In genomic region chrX:9846631-9847030, GRCh38 we compare ENCODE assay signal across 1 cellular context.
TF ChIP-seq lines count a peak whose summit lies in the region.

No MANE protein-coding gene starts in this region.

TF ChIP-seq in GM23338, 12 proteins besides CTCF, POLR2A, EP300 and RAD21 (continued from another document):
- TF ChIP-seq, protein P1, sequence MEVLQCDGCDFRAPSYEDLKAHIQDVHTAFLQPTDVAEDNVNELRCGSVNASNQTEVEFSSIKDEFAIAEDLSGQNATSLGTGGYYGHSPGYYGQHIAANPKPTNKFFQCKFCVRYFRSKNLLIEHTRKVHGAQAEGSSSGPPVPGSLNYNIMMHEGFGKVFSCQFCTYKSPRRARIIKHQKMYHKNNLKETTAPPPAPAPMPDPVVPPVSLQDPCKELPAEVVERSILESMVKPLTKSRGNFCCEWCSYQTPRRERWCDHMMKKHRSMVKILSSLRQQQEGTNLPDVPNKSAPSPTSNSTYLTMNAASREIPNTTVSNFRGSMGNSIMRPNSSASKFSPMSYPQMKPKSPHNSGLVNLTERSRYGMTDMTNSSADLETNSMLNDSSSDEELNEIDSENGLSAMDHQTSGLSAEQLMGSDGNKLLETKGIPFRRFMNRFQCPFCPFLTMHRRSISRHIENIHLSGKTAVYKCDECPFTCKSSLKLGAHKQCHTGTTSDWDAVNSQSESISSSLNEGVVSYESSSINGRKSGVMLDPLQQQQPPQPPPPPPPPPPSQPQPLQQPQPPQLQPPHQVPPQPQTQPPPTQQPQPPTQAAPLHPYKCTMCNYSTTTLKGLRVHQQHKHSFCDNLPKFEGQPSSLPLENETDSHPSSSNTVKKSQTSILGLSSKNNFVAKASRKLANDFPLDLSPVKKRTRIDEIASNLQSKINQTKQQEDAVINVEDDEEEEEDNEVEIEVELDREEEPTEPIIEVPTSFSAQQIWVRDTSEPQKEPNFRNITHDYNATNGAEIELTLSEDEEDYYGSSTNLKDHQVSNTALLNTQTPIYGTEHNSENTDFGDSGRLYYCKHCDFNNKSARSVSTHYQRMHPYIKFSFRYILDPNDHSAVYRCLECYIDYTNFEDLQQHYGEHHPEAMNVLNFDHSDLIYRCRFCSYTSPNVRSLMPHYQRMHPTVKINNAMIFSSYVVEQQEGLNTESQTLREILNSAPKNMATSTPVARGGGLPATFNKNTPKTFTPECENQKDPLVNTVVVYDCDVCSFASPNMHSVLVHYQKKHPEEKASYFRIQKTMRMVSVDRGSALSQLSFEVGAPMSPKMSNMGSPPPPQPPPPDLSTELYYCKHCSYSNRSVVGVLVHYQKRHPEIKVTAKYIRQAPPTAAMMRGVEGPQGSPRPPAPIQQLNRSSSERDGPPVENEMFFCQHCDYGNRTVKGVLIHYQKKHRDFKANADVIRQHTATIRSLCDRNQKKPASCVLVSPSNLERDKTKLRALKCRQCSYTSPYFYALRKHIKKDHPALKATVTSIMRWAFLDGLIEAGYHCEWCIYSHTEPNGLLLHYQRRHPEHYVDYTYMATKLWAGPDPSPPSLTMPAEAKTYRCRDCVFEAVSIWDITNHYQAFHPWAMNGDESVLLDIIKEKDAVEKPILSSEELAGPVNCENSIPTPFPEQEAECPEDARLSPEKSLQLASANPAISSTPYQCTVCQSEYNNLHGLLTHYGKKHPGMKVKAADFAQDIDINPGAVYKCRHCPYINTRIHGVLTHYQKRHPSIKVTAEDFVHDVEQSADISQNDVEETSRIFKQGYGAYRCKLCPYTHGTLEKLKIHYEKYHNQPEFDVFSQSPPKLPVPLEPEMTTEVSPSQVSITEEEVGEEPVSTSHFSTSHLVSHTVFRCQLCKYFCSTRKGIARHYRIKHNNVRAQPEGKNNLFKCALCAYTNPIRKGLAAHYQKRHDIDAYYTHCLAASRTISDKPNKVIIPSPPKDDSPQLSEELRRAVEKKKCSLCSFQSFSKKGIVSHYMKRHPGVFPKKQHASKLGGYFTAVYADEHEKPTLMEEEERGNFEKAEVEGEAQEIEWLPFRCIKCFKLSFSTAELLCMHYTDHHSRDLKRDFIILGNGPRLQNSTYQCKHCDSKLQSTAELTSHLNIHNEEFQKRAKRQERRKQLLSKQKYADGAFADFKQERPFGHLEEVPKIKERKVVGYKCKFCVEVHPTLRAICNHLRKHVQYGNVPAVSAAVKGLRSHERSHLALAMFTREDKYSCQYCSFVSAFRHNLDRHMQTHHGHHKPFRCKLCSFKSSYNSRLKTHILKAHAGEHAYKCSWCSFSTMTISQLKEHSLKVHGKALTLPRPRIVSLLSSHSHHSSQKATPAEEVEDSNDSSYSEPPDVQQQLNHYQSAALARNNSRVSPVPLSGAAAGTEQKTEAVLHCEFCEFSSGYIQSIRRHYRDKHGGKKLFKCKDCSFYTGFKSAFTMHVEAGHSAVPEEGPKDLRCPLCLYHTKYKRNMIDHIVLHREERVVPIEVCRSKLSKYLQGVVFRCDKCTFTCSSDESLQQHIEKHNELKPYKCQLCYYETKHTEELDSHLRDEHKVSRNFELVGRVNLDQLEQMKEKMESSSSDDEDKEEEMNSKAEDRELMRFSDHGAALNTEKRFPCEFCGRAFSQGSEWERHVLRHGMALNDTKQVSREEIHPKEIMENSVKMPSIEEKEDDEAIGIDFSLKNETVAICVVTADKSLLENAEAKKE (CRISPR knock-in tag; IDR thresholded peaks at IDR 0.05), result no peak
- TF ChIP-seq ZNF114 (CRISPR knock-in tag; IDR thresholded peaks at IDR 0.05), result no peak
- no peak for TF ChIP-seq EZH2 (IDR thresholded peaks at IDR 0.05; ENCODE audit: low read depth, unreplicated experiment)
